In genomic region chr17:40453881-40454630, GRCh38 we compare ENCODE assay signal across 18 cellular contexts. TPM values are rescaled to one million over a fixed set of nuclear protein-coding genes. Genes with fewer than 3 reads are reported as not detected.
DNase-seq lines count a peak whose midpoint lies in the region; ATAC-seq and TF ChIP-seq lines count a peak whose summit lies in the region.
"Had no signal": no experiment of that assay in that cellular context is flagged by ENCODE, and none has a peak within 500 bp of the region (broad histone marks: within the 10 kb centered on the region; RNA-seq: fewer than 3 reads in every experiment).

No MANE protein-coding gene starts in this region.

- no peak overlapping the region for H3K27ac ChIP-seq in PC-9
- H3K27ac ChIP-seq in fibroblast of lung (ENCODE audit: insufficient read depth, low read length), result peak overlapping the region; percentile 91
- peak overlapping the region in 1 of 2 donors; percentile 83 for H3K27ac ChIP-seq in testis

- POLR2A ChIA-PET in PC-9 (lab: Charles Lee; ENCODE audit: unreplicated experiment), result no interaction called here

- CTCF ChIA-PET in PC-9 (lab: Charles Lee), result interaction anchor here (0.7 to 1.0 kb wide), 2 partner anchors 10 to 224 kb away, joined by 7 to 8 read pairs; no protein-coding TSS in a partner anchor

- H3K79me2 ChIP-seq in PC-9 (ENCODE audit: low read depth), result no peaks in the 10 kb centered on the region
- peaks cover 29% of the 10 kb centered on the region for H3K79me2 ChIP-seq in fibroblast of lung (ENCODE audit: control insufficient read depth, insufficient read depth, low read length)

- 76 to 88% methylated on average over 19 of the region's 19 CpGs for WGBS in testis, 2 donors

- peaks cover 35% of the 10 kb centered on the region for H3K4me1 ChIP-seq in PC-9 (replicated peaks; ENCODE audit: insufficient read depth)
- H3K4me1 ChIP-seq in fibroblast of lung (ENCODE audit: control insufficient read depth, extremely low read depth, insufficient read depth, low read length), result peaks cover 73% of the 10 kb centered on the region
- H3K4me1 ChIP-seq in testis, result peaks cover 47% of the 10 kb centered on the region

- no peak for TF ChIP-seq POLR2A in testis (IDR thresholded peaks at IDR 0.05)

- peak; percentile 56 for DNase-seq in GM03348 (ENCODE audit: low spot score)
- no peak for DNase-seq in PC-9
- DNase-seq in fibroblast of lung (ENCODE audit: low read depth in 2 of 2), result peak; percentile 66 to 75
- DNase-seq in stimulated activated naive B cell treated with anti-CD40 and anti-IgM and Interleukin-4, amounts not matched to agents 10 μg/mL and 1 μg/mL and 100 μg/mL, for 72 hours, result no peak
- no peak for DNase-seq in testis
- DNase-seq: activated effector memory CD4-positive, alpha-beta T cell treated with anti-CD3 and anti-CD28 coated beads, Interleukin-2, amount 50 U/mL, for 16 hours; body of pancreas; gastrocnemius medialis; immature natural killer cell; Karpas-422; mucosa of descending colon; NCI-H1694 treated with DMSO at 0.1 percent for 48 hours; NCI-H524 treated with DMSO at 0.1 percent for 48 hours; stimulated activated CD4-positive, alpha-beta T cell treated with anti-CD3 and anti-CD28 coated beads, Interleukin-1b, Interleukin-23, amount 100 ng/mL, for 48 hours had no signal

- H3K36me3 Mint-ChIP-seq in stimulated activated naive B cell treated with anti-CD40 and anti-IgM and Interleukin-4, amounts not matched to agents 10 μg/mL and 1 μg/mL and 100 μg/mL, for 72 hours, result peaks cover 19 to 22% of the 10 kb centered on the region in 2 donors
- H3K36me3 Mint-ChIP-seq: immature natural killer cell had no signal

- H3K27me3 ChIP-seq in PC-9 (ENCODE audit: insufficient read depth, low read depth) (no peaks in the 10 kb centered on the region), fibroblast of lung (ENCODE audit: control insufficient read depth, insufficient read depth, low read length) (no peaks in the 10 kb centered on the region), testis (no peaks in the 10 kb centered on the region)
- H3K27me3 ChIP-seq: body of pancreas, gastrocnemius medialis had no signal

- H3K27me3 Mint-ChIP-seq in stimulated activated naive B cell treated with anti-CD40 and anti-IgM and Interleukin-4, amounts not matched to agents 10 μg/mL and 1 μg/mL and 100 μg/mL, for 72 hours, result no peaks in the 10 kb centered on the region

- H2AFZ ChIP-seq in PC-9 (no peak overlapping the region), fibroblast of lung (ENCODE audit: low read length) (no peak overlapping the region)

- intact Hi-C loops in PC-9 (cut with micrococcal nuclease; ENCODE audit: unreplicated experiment) (no loop called here), testis (cut with DNase I; ENCODE audit: low total_unique reads) (no loop called here)

- H3K27ac Mint-ChIP-seq in stimulated activated naive B cell treated with anti-CD40 and anti-IgM and Interleukin-4, amounts not matched to agents 10 μg/mL and 1 μg/mL and 100 μg/mL, for 72 hours, result peak overlapping the region; percentile 26
- H3K27ac Mint-ChIP-seq: T-helper 2 cell treated with Interferon-gamma antibody and Interleukin-4, amounts not matched to agents 5 μg/mL and 100 μg/mL, for 36 hours had no signal

- H3K9me3 ChIP-seq in PC-9 (ENCODE audit: insufficient read depth, low read depth) (no peaks in the 10 kb centered on the region), fibroblast of lung (ENCODE audit: control insufficient read depth, insufficient read depth, low read depth, low read length) (no peaks in the 10 kb centered on the region), testis (no peaks in the 10 kb centered on the region)
- H3K9me3 ChIP-seq: body of pancreas, gastrocnemius medialis, mucosa of descending colon had no signal

- H3K9me2 ChIP-seq in PC-9 (ENCODE audit: insufficient read depth), result no peaks in the 10 kb centered on the region

- no TSS peak for BruUV-seq in PC-9 (replicated peaks; lab: Mats Ljungman, UMichigan)

- H3K4me3 ChIP-seq in PC-9 (no peak overlapping the region), fibroblast of lung (replicated peaks in 1 of 4; ENCODE audit: control extremely low read depth in 1 of 4, insufficient read depth in 1 of 4, low read depth in 3 of 4, low read length in 4 of 4) (peak overlapping the region in 1 of 4 experiments; percentile 31), testis (no peak overlapping the region)
- H3K4me3 ChIP-seq: body of pancreas, gastrocnemius medialis, mucosa of descending colon had no signal

- H3K4me1 Mint-ChIP-seq in stimulated activated naive B cell treated with anti-CD40 and anti-IgM and Interleukin-4, amounts not matched to agents 10 μg/mL and 1 μg/mL and 100 μg/mL, for 72 hours, result peaks cover 8 to 18% of the 10 kb centered on the region in 2 donors
- H3K4me1 Mint-ChIP-seq: immature natural killer cell had no signal

- ATAC-seq in stimulated activated naive B cell treated with anti-CD40 and anti-IgM and Interleukin-4, amounts not matched to agents 10 μg/mL and 1 μg/mL and 100 μg/mL, for 72 hours (replicated peaks), result no peak
- ATAC-seq in GM19395 (IDR thresholded peaks at IDR 0.05; ENCODE audit: unreplicated experiment) (no peak), HG02885 (IDR thresholded peaks at IDR 0.05; ENCODE audit: poor library complexity, unreplicated experiment) (no peak)
- ATAC-seq: body of pancreas, gastrocnemius medialis, mucosa of descending colon, Panc1 had no signal

- TF ChIP-seq CTCF in PC-9 (conservative IDR thresholded peaks at IDR 0.05) (no peak), fibroblast of lung (conservative IDR thresholded peaks at IDR 0.05 in 1 of 2, IDR thresholded peaks at IDR 0.05 in 1 of 2; ENCODE audit: low read depth in 1 of 2, low read length in 2 of 2) (no peak), testis (IDR thresholded peaks at IDR 0.05) (no peak)

- 0 out of 2 replicates have a peak, but pooled peaks cover 6% of the 10 kb centered on the region for H3F3A ChIP-seq in PC-9 (ENCODE audit: insufficient read depth, low read depth)

- H3K4me2 ChIP-seq in PC-9, result peak overlapping the region; percentile 35; the same call in 1 of the 2 replicates
- no peak overlapping the region for H3K4me2 ChIP-seq in fibroblast of lung (ENCODE audit: extremely low read depth, insufficient read depth, low read length)

- no peaks in the 10 kb centered on the region for H3K9me3 Mint-ChIP-seq in stimulated activated naive B cell treated with anti-CD40 and anti-IgM and Interleukin-4, amounts not matched to agents 10 μg/mL and 1 μg/mL and 100 μg/mL, for 72 hours
- H3K9me3 Mint-ChIP-seq: immature natural killer cell; T-helper 2 cell treated with Interferon-gamma antibody and Interleukin-4, amounts not matched to agents 5 μg/mL and 100 μg/mL, for 36 hours had no signal

- H3K36me3 ChIP-seq in PC-9 (ENCODE audit: low read depth) (no peaks in the 10 kb centered on the region), fibroblast of lung (ENCODE audit: control insufficient read depth, insufficient read depth, low read length) (peaks cover 30% of the 10 kb centered on the region), testis (ENCODE audit: low read depth, missing control alignments) (no peaks in the 10 kb centered on the region)

- no peak overlapping the region for H3K4me3 Mint-ChIP-seq in stimulated activated naive B cell treated with anti-CD40 and anti-IgM and Interleukin-4, amounts not matched to agents 10 μg/mL and 1 μg/mL and 100 μg/mL, for 72 hours
- H3K4me3 Mint-ChIP-seq: immature natural killer cell; T-helper 2 cell treated with Interferon-gamma antibody and Interleukin-4, amounts not matched to agents 5 μg/mL and 100 μg/mL, for 36 hours had no signal

- H4K20me1 ChIP-seq in PC-9 (ENCODE audit: insufficient read depth) (no peaks in the 10 kb centered on the region), fibroblast of lung (ENCODE audit: control insufficient read depth, extremely low read depth, insufficient read depth, low read length) (no peaks in the 10 kb centered on the region)

- peak overlapping the region; percentile 10 for H3K9ac ChIP-seq in fibroblast of lung (ENCODE audit: insufficient read depth, low read length)

RNA-seq across cellular contexts. Expression of gene IGFBP4, which starts 10.8 kb away (rescaled TPM):
- total RNA-seq in PC-9 (2021) (138 and 211 TPM in 2 replicates), fibroblast of lung (312 and 436 TPM in 2 replicates), testis (10 to 100 TPM; 67.9 to 76.7 TPM)
- polyA plus RNA-seq in fibroblast of lung (685 and 1,130 TPM in 2 replicates), testis (ENCODE audit: insufficient read depth, low read depth, low replicate concordance) (317 TPM)
- polyA plus RNA-seq in fibroblast of lung (2012), result 1,208 and 1,884 TPM in 2 replicates
- 1,885 and 3,100 TPM in 2 replicates for polyA minus RNA-seq in fibroblast of lung (ENCODE audit: low replicate concordance)

RNA-seq across cellular contexts. Expression of gene TOP2A, which starts 36.4 kb away (rescaled TPM):
- total RNA-seq in PC-9 (2021) (156 and 235 TPM in 2 replicates), fibroblast of lung (4.9 and 41.6 TPM in 2 replicates), testis (10 to 100 TPM; 65.0 to 94.9 TPM)
- polyA plus RNA-seq in fibroblast of lung (39.2 and 122 TPM in 2 replicates), testis (ENCODE audit: insufficient read depth, low read depth, low replicate concordance) (75.3 TPM)
- 30.2 and 100 TPM in 2 replicates for polyA plus RNA-seq in fibroblast of lung (2012)
- polyA minus RNA-seq in fibroblast of lung (ENCODE audit: low replicate concordance), result 5.8 and 7.9 TPM in 2 replicates

RNA-seq across cellular contexts. Expression of gene TNS4, which starts 47.4 kb away (rescaled TPM):
- 17.4 and 23.5 TPM in 2 replicates for total RNA-seq in PC-9 (2021)
- under 0.01 TPM in 1 of 2 replicates, not detected in the other for total RNA-seq in fibroblast of lung
- 0.01 and 0.05 TPM in 2 replicates for polyA plus RNA-seq in fibroblast of lung
- 0.24 TPM in 1 of 2 replicates, not detected in the other for polyA plus RNA-seq in fibroblast of lung (2012)
- polyA minus RNA-seq in fibroblast of lung (ENCODE audit: low replicate concordance), result not detected in 2 replicates
- under 1 TPM; 0.12 to 0.16 TPM for total RNA-seq in testis
- polyA plus RNA-seq in testis (ENCODE audit: insufficient read depth, low read depth, low replicate concordance), result 0.09 TPM
- total RNA-seq: body of pancreas had no signal

Comparison
In these comparisons a context has a peak if more than half of its experiments do, and no peak if none do; other contexts are left out.
1. DNase-seq: peak in GM03348 (single experiment) and fibroblast of lung (2 of 2); none in PC-9 (0 of 2), stimulated activated naive B cell treated with anti-CD40 and anti-IgM and Interleukin-4, amounts not matched to agents 10 μg/mL and 1 μg/mL and 100 μg/mL, for 72 hours (single experiment) and testis (single experiment).
2. RNA of gene TNS4, which starts 47.4 kb away (total RNA-seq): 17.4 to 23.5 TPM in PC-9; 0.12 to 0.16 TPM in testis and under 0.01 TPM in fibroblast of lung; every median in the first group is over 10 times any median in the second.